ENCODE assay signal across 20 cellular contexts in genomic region chr2:112658301-112658700, GRCh38. TPM values are rescaled to one million over a fixed set of nuclear protein-coding genes. Genes with fewer than 3 reads are reported as not detected.
A peak's percentile ranks its signal among the peaks of the same experiment; 100 is the strongest.
DNase-seq lines count a peak whose midpoint lies in the region; ATAC-seq and TF ChIP-seq lines count a peak whose summit lies in the region.
"Had no signal": no experiment of that assay in that cellular context is flagged by ENCODE, and none has a peak within 500 bp of the region (broad histone marks: within the 10 kb centered on the region; RNA-seq: fewer than 3 reads in every experiment).

No MANE protein-coding gene starts in this region.

- peaks cover 32% of the 10 kb centered on the region for H3K4me1 ChIP-seq in CD4-positive, alpha-beta memory T cell (ENCODE audit: insufficient read depth, low read length)
- no peaks in the 10 kb centered on the region for H3K4me1 ChIP-seq in H9 (ENCODE audit: insufficient read depth, low read length)
- H3K4me1 ChIP-seq: ascending aorta, pancreas had no signal

- no peak overlapping the region for H2BK5ac ChIP-seq in H9 (ENCODE audit: insufficient read length, low read length)

- H2AFZ ChIP-seq in H9 (ENCODE audit: low read length), result no peak overlapping the region
- H2AFZ ChIP-seq: hepatocyte had no signal

- in situ Hi-C loops in KBM-7 (cut with MboI; ENCODE audit: low pct_unique_long_range_greater_than_20kb, low sequenced_read_pairs), result no loop called here

- DNase-seq in CD4-positive, alpha-beta memory T cell, result no peak
- DNase-seq in H9 (no peak), immature natural killer cell (no peak), GM03348 (ENCODE audit: low spot score) (no peak), KBM-7 (no peak)
- DNase-seq: activated gamma-delta T cell treated with Interleukin-2 at 50 U/mL for 16 hours; foreskin keratinocyte; Karpas-422; lower lobe of right lung; NCI-H1092; NCI-H2029 treated with DMSO at 0.1 percent for 48 hours; pancreas; stimulated activated naive B cell treated with anti-CD40 and anti-IgM and Interleukin-4, amounts not matched to agents 10 μg/mL and 1 μg/mL and 100 μg/mL, for 72 hours; thyroid gland had no signal

- no peaks in the 10 kb centered on the region for H3K27me3 ChIP-seq in CD4-positive, alpha-beta memory T cell (ENCODE audit: insufficient read depth, low read length)
- H3K27me3 ChIP-seq in H9 (ENCODE audit: insufficient read depth, low read length), result no peaks in the 10 kb centered on the region
- H3K27me3 ChIP-seq: ascending aorta, foreskin keratinocyte, hepatocyte, pancreas, right lobe of liver, thyroid gland had no signal

- no peak overlapping the region for H2BK120ac ChIP-seq in H9 (ENCODE audit: low read depth, low read length, poor library complexity, severe bottlenecking)

- no peak overlapping the region for H2BK20ac ChIP-seq in H9 (ENCODE audit: low read depth, low read length, poor library complexity, severe bottlenecking)

- POLR2A ChIA-PET in CD4-positive, alpha-beta memory T cell (lab: Charles Lee; ENCODE audit: partially characterized antibody), result interaction anchor here (1.1 to 2.2 kb wide), 6 partner anchors 13 to 34 kb away, joined by 3 to 14 read pairs (median 3); partner anchors contain the start of gene SLC20A1

- H3K4me3 Mint-ChIP-seq in CD4-positive, alpha-beta memory T cell, result no peak overlapping the region
- no peak overlapping the region for H3K4me3 Mint-ChIP-seq in H9
- no peak overlapping the region for H3K4me3 Mint-ChIP-seq in activated T-helper 17 cell treated with anti-CD3 and anti-CD28 coated beads, Interleukin-2, amount 50 U/mL, for 72 hours
- no peak overlapping the region for H3K4me3 Mint-ChIP-seq in immature natural killer cell
- H3K4me3 Mint-ChIP-seq: stimulated activated naive B cell treated with anti-CD40 and anti-IgM and Interleukin-4, amounts not matched to agents 10 μg/mL and 1 μg/mL and 100 μg/mL, for 72 hours had no signal

- no peak overlapping the region for H3T11ph ChIP-seq in H9 (ENCODE audit: low read length)

- no peaks in the 10 kb centered on the region for H3K9me3 ChIP-seq in CD4-positive, alpha-beta memory T cell (ENCODE audit: control insufficient read depth in 1 of 2, low read length in 2 of 2)
- no peaks in the 10 kb centered on the region for H3K9me3 ChIP-seq in H9 (ENCODE audit: control insufficient read depth, low read depth, low read length)
- H3K9me3 ChIP-seq: ascending aorta, lower lobe of right lung, pancreas, right lobe of liver, thyroid gland had no signal

- H4K20me1 ChIP-seq in H9 (ENCODE audit: control insufficient read depth, insufficient read depth, insufficient read length), result no peaks in the 10 kb centered on the region

- CTCF ChIA-PET in CD4-positive, alpha-beta memory T cell (lab: Charles Lee; ENCODE audit: partially characterized antibody), result interaction anchor here (1.0 to 1.4 kb wide), 2 partner anchors 31 to 33 kb away, joined by 3 to 5 read pairs; no protein-coding TSS in a partner anchor

- H3K18ac ChIP-seq in H9 (ENCODE audit: insufficient read length, low read depth, low read length), result no peak overlapping the region

- H3K79me1 ChIP-seq in H9 (ENCODE audit: insufficient read depth, low read depth, low read length, poor library complexity, severe bottlenecking), result no peaks in the 10 kb centered on the region

- H4K91ac ChIP-seq in H9 (ENCODE audit: insufficient read length, low read depth, low read length), result no peak overlapping the region

- no peaks in the 10 kb centered on the region for H3K23me2 ChIP-seq in H9 (ENCODE audit: insufficient read length, low read depth, low read length, poor library complexity, severe bottlenecking)

- no peaks in the 10 kb centered on the region for H3K79me2 ChIP-seq in H9 (ENCODE audit: insufficient read depth, low read length)

- H3K4ac ChIP-seq in H9 (ENCODE audit: low read depth, low read length), result no peak overlapping the region

- peak overlapping the region in 4 of 7 donors; percentile 59 to 84 (median 68) for H3K27ac Mint-ChIP-seq in CD4-positive, alpha-beta memory T cell
- H3K27ac Mint-ChIP-seq in H9, result 0 out of 7 replicates have a peak overlapping the region, but pooled peaks of 2 of the 3 experiments have one; percentile 16 to 70
- H3K27ac Mint-ChIP-seq in activated T-helper 17 cell treated with anti-CD3 and anti-CD28 coated beads, Interleukin-2, amount 50 U/mL, for 72 hours, result peak overlapping the region; percentile 54
- peak overlapping the region; percentile 40 to 87 (median 75) for H3K27ac Mint-ChIP-seq in immature natural killer cell
- H3K27ac Mint-ChIP-seq: stimulated activated naive B cell treated with anti-CD40 and anti-IgM and Interleukin-4, amounts not matched to agents 10 μg/mL and 1 μg/mL and 100 μg/mL, for 72 hours had no signal

- no peaks in the 10 kb centered on the region for H3K9me3 Mint-ChIP-seq in CD4-positive, alpha-beta memory T cell
- H3K9me3 Mint-ChIP-seq in H9 (no peaks in the 10 kb centered on the region), immature natural killer cell (no peaks in the 10 kb centered on the region)
- H3K9me3 Mint-ChIP-seq in activated T-helper 17 cell treated with anti-CD3 and anti-CD28 coated beads, Interleukin-2, amount 50 U/mL, for 72 hours, result no peaks in the 10 kb centered on the region
- H3K9me3 Mint-ChIP-seq: stimulated activated naive B cell treated with anti-CD40 and anti-IgM and Interleukin-4, amounts not matched to agents 10 μg/mL and 1 μg/mL and 100 μg/mL, for 72 hours had no signal

- H4K8ac ChIP-seq in H9 (replicated peaks; ENCODE audit: insufficient read length, low read depth, low read length), result no peak overlapping the region

- no peak overlapping the region for H2BK15ac ChIP-seq in H9 (ENCODE audit: low read depth, low read length)

- no peak overlapping the region for H3K14ac ChIP-seq in H9 (ENCODE audit: insufficient read depth, low read length)

- peaks cover 59% of the 10 kb centered on the region for H3K36me3 ChIP-seq in CD4-positive, alpha-beta memory T cell (ENCODE audit: insufficient read depth, low read length)

- H3K36me3 Mint-ChIP-seq in CD4-positive, alpha-beta memory T cell, result peaks cover 58 to 82% of the 10 kb centered on the region in 2 donors
- H3K36me3 Mint-ChIP-seq in H9 (ENCODE audit: insufficient read depth in 1 of 3, low read depth in 3 of 3) (peaks cover 55 to 93% (median 86%) of the 10 kb centered on the region in 3 experiments; a peak in 6 of 7 replicates), immature natural killer cell (peaks cover 22 to 73% (median 51%) of the 10 kb centered on the region in 3 donors)
- H3K36me3 Mint-ChIP-seq in activated T-helper 17 cell treated with anti-CD3 and anti-CD28 coated beads, Interleukin-2, amount 50 U/mL, for 72 hours (ENCODE audit: low read depth), result peaks cover 100% of the 10 kb centered on the region

- no peak overlapping the region for H3K27ac ChIP-seq in CD4-positive, alpha-beta memory T cell (ENCODE audit: low read depth, low read length)
- no peak overlapping the region for H3K27ac ChIP-seq in H9 (ENCODE audit: insufficient read length, low read depth, low read length)
- H3K27ac ChIP-seq: ascending aorta, foreskin keratinocyte, hepatocyte, lower lobe of right lung, pancreas, right lobe of liver, thyroid gland had no signal

- WGBS in H9 (ENCODE audit: extremely low coverage, insufficient read length, low lambda C conversion rate), result no CpG with 5 or more reads among the region's 2 CpGs

- intact Hi-C loops in CD4-positive, alpha-beta memory T cell (cut with micrococcal nuclease), result no loop called here

- no peak overlapping the region for H3K56ac ChIP-seq in H9 (ENCODE audit: insufficient read length, low read depth, low read length)

- no peak overlapping the region for H2BK12ac ChIP-seq in H9 (ENCODE audit: insufficient read length, low read depth, low read length)

- H2AK5ac ChIP-seq in H9 (ENCODE audit: insufficient read length, low read length), result no peak overlapping the region

- no peak overlapping the region for H3K4me2 ChIP-seq in H9 (ENCODE audit: insufficient read depth, insufficient read length, low read length)
- H3K4me2 ChIP-seq: hepatocyte had no signal

- H4K5ac ChIP-seq in H9 (ENCODE audit: insufficient read length, low read depth, low read length), result no peak overlapping the region

- no peak overlapping the region for H3K9ac ChIP-seq in H9 (ENCODE audit: extremely low read depth, insufficient read length, low read length)

- H3K4me1 Mint-ChIP-seq in CD4-positive, alpha-beta memory T cell, result peaks cover 27 to 66% (median 38%) of the 10 kb centered on the region in 4 donors
- H3K4me1 Mint-ChIP-seq in H9 (no peaks in the 10 kb centered on the region), immature natural killer cell (peaks cover 71 to 82% of the 10 kb centered on the region in 2 donors)
- H3K4me1 Mint-ChIP-seq in activated T-helper 17 cell treated with anti-CD3 and anti-CD28 coated beads, Interleukin-2, amount 50 U/mL, for 72 hours, result peaks cover 36% of the 10 kb centered on the region

- no peak for TF ChIP-seq CTCF in H9 (conservative IDR thresholded peaks at IDR 0.05)

- H3K27me3 Mint-ChIP-seq in CD4-positive, alpha-beta memory T cell, result no peaks in the 10 kb centered on the region
- no peaks in the 10 kb centered on the region for H3K27me3 Mint-ChIP-seq in H9 (ENCODE audit: low read depth)
- H3K27me3 Mint-ChIP-seq in activated T-helper 17 cell treated with anti-CD3 and anti-CD28 coated beads, Interleukin-2, amount 50 U/mL, for 72 hours, result no peaks in the 10 kb centered on the region
- peaks cover 0 to 4% (median 2%) of the 10 kb centered on the region in 3 donors for H3K27me3 Mint-ChIP-seq in immature natural killer cell (ENCODE audit: low read depth in 3 of 3)
- H3K27me3 Mint-ChIP-seq: stimulated activated naive B cell treated with anti-CD40 and anti-IgM and Interleukin-4, amounts not matched to agents 10 μg/mL and 1 μg/mL and 100 μg/mL, for 72 hours had no signal

- no peak overlapping the region for H3K23ac ChIP-seq in H9 (ENCODE audit: insufficient read length, low read depth, low read length)

- no peak overlapping the region for H3K4me3 ChIP-seq in CD4-positive, alpha-beta memory T cell (ENCODE audit: low read length in 2 of 2)
- H3K4me3 ChIP-seq: ascending aorta, hepatocyte, lower lobe of right lung, pancreas, right lobe of liver, thyroid gland had no signal

- ATAC-seq in activated T-helper 17 cell treated with anti-CD3 and anti-CD28 coated beads, Interleukin-2, amount 50 U/mL, for 72 hours (replicated peaks), result no peak
- ATAC-seq in GM19397 (IDR thresholded peaks at IDR 0.05; ENCODE audit: unreplicated experiment), result no peak
- ATAC-seq: lower lobe of right lung; pancreas; Right ventricle myocardium inferior; stimulated activated naive B cell treated with anti-CD40 and anti-IgM and Interleukin-4, amounts not matched to agents 10 μg/mL and 1 μg/mL and 100 μg/mL, for 72 hours had no signal

RNA-seq across cellular contexts. Expression of gene SLC20A1, which starts 12.6 kb away (rescaled TPM):
- total RNA-seq in CD4-positive, alpha-beta memory T cell, result 10 to 100 TPM; 93.5 to 94.0 TPM
- 10 to 100 TPM; 25.5 to 36.7 TPM for polyA plus RNA-seq in CD4-positive, alpha-beta memory T cell
- 120 and 123 TPM in 2 replicates for total RNA-seq in H9 (2021)
- 100 to 1,000 TPM in 1 of 2 donors, 10 to 100 TPM in 1; 77.3 to 124 TPM for total RNA-seq in activated T-helper 17 cell treated with anti-CD3 and anti-CD28 coated beads, Interleukin-2, amount 50 U/mL, for 72 hours
- 10 to 100 TPM; 34.4 to 77.5 (median 73.1) TPM for polyA plus RNA-seq in immature natural killer cell
